Comparison of ENCODE assay signal across 8 cellular contexts in genomic region chr11:128776434-128777284, GRCh38.
A peak's percentile ranks its signal among the peaks of the same experiment; 100 is the strongest.
DNase-seq lines count a peak whose midpoint lies in the region; ATAC-seq and TF ChIP-seq lines count a peak whose summit lies in the region.

No MANE protein-coding gene starts in this region.

- peak overlapping the region; percentile 85 for H3K27ac Mint-ChIP-seq in memory B cell

- no peaks in the 10 kb centered on the region; the same call in 1 of the 2 replicates for H3K79me2 ChIP-seq in SK-N-SH (ENCODE audit: insufficient read depth)

- H3K36me3 ChIP-seq in SK-N-SH (replicated peaks in 1 of 2; ENCODE audit: control insufficient read depth in 1 of 2, insufficient read depth in 2 of 2, low read length in 1 of 2) (peaks cover 7 to 19% of the 10 kb centered on the region in 2 experiments), brain microvascular endothelial cell (replicated peaks) (peaks cover 6% of the 10 kb centered on the region), transverse colon (no peaks in the 10 kb centered on the region)

- no peaks in the 10 kb centered on the region for H3K9me3 Mint-ChIP-seq in memory B cell

- H4K20me1 ChIP-seq in SK-N-SH (ENCODE audit: insufficient read depth), result no peaks in the 10 kb centered on the region

- no peak overlapping the region for H2AFZ ChIP-seq in SK-N-SH (ENCODE audit: low read depth)

- H3K9me2 ChIP-seq in SK-N-SH, result no peaks in the 10 kb centered on the region

- in situ Hi-C loops in brain microvascular endothelial cell (cut with HindIII; ENCODE audit: low pct_ligation_motif_present, low sequenced_read_pairs) (no loop called here), transverse colon (cut with MboI; ENCODE audit: low pct_ligation_motif_present in 1 of 4, low pct_unique_long_range_greater_than_20kb in 1 of 4, low sequenced_read_pairs in 3 of 4) (no loop called here)

- TF ChIP-seq CTCF in SK-N-SH (IDR thresholded peaks at IDR 0.05) (peak; percentile 44), brain microvascular endothelial cell (IDR thresholded peaks at IDR 0.05; ENCODE audit: low read depth, low read length, missing control alignments) (peak; percentile 86), transverse colon (IDR thresholded peaks at IDR 0.05) (peak; percentile 21 to 35 (median 25))

- POLR2A ChIA-PET in SK-N-SH (lab: Yijun Ruan, JAX), result no interaction called here

- no peak overlapping the region for H3K4me3 Mint-ChIP-seq in memory B cell

- peaks cover 49% of the 10 kb centered on the region for H3K36me3 Mint-ChIP-seq in memory B cell

- intact Hi-C loops in transverse colon (cut with DNase I; ENCODE audit: low total_unique reads), result no loop called here

- CTCF ChIA-PET in SK-N-SH (lab: Yijun Ruan, JAX), result interaction anchor here (0.6 to 3.9 kb wide), 39 partner anchors 10 to 793 kb away, joined by 3 to 29 read pairs (median 4); no protein-coding TSS in a partner anchor

- ATAC-seq in memory B cell (ENCODE audit: low read depth), result peak; percentile 43
- ATAC-seq in GM18498 (IDR thresholded peaks at IDR 0.05; ENCODE audit: unreplicated experiment), result no peak

- H3K27me3 ChIP-seq in SK-N-SH (ENCODE audit: insufficient read depth) (no peaks in the 10 kb centered on the region), brain microvascular endothelial cell (replicated peaks) (no peaks in the 10 kb centered on the region), transverse colon (no peaks in the 10 kb centered on the region)

- TF ChIP-seq RAD21 in SK-N-SH (IDR thresholded peaks at IDR 0.05; ENCODE audit: low read length), result peak; percentile 24

- H3K27ac ChIP-seq in SK-N-SH (ENCODE audit: low read depth in 2 of 2, low read length in 1 of 2) (peak overlapping the region in 1 of 2 experiments; percentile 64; a peak in 1 of 4 replicates), brain microvascular endothelial cell (no peak overlapping the region), transverse colon (no peak overlapping the region)

- H3K27me3 Mint-ChIP-seq in memory B cell, result no peaks in the 10 kb centered on the region

- no peaks in the 10 kb centered on the region for H3K9me3 ChIP-seq in SK-N-SH
- H3K9me3 ChIP-seq in transverse colon, result no peaks in the 10 kb centered on the region

- 56% methylated on average over 29 of the region's 36 CpGs for WGBS in SK-N-SH (ENCODE audit: low lambda C conversion rate)
- WGBS in transverse colon (ENCODE audit: low coverage in 1 of 2), 2 donors, result 58 to 75% methylated on average over 9 to 36 of the region's 36 CpGs

- TF ChIP-seq POLR2A in transverse colon (IDR thresholded peaks at IDR 0.05), result no peak

- DNase-seq in NCI-H748 (lab: John Stamatoyannopoulos, UW; ENCODE audit: unreplicated experiment) (peak; percentile 22), NCI-H748 treated with DMSO at 0.1 percent for 48 hours (lab: John Stamatoyannopoulos, UW) (no peak), SK-N-SH (peak; percentile 87), brain microvascular endothelial cell (peak; percentile 59), memory B cell (ENCODE audit: low spot score in 2 of 2) (peak in 1 of 2 donors; percentile 43), transverse colon (no peak), NCI-H446 (lab: John Stamatoyannopoulos, UW) (no peak)

- H3K4me3 ChIP-seq in SK-N-SH (ENCODE audit: low read depth in 2 of 2, low read length in 1 of 2), result peak overlapping the region in 1 of 2 experiments; percentile 25; a peak in 1 of 4 replicates
- no peak overlapping the region for H3K4me3 ChIP-seq in brain microvascular endothelial cell (ENCODE audit: low read depth, low read length)
- H3K4me3 ChIP-seq in transverse colon, result no peak overlapping the region

- H3K4me1 ChIP-seq in SK-N-SH (ENCODE audit: control insufficient read depth in 1 of 2, insufficient read depth in 2 of 2, low read depth in 1 of 2, low read length in 1 of 2) (peaks cover 0 to 19% of the 10 kb centered on the region in 2 experiments; a peak in 1 of 4 replicates), transverse colon (peaks cover 0 to 7% (median 0%) of the 10 kb centered on the region in 4 donors)

- H3K4me1 Mint-ChIP-seq in memory B cell, result peaks cover 35% of the 10 kb centered on the region

- TF ChIP-seq EP300 in SK-N-SH (IDR thresholded peaks at IDR 0.05; ENCODE audit: borderline replicate concordance in 1 of 2, low read depth in 1 of 2, low read length in 1 of 2) (no peak), transverse colon (IDR thresholded peaks at IDR 0.05; ENCODE audit: low read depth) (no peak)

- H3F3A ChIP-seq in SK-N-SH (replicated peaks; ENCODE audit: insufficient read depth), result no peaks in the 10 kb centered on the region

- H3K9ac ChIP-seq in SK-N-SH, result no peak overlapping the region

- no peak overlapping the region for H3K4me2 ChIP-seq in SK-N-SH

TF ChIP-seq in SK-N-SH, 30 proteins besides CTCF, POLR2A, EP300 and RAD21:
- TF ChIP-seq MAX (IDR thresholded peaks at IDR 0.05; ENCODE audit: low read depth), result no peak
- TF ChIP-seq JUND (IDR thresholded peaks at IDR 0.05), result no peak
- no peak for TF ChIP-seq CHD2 (IDR thresholded peaks at IDR 0.05; ENCODE audit: low read length, partially characterized antibody)
- no peak for TF ChIP-seq TAF1 (IDR thresholded peaks at IDR 0.05; ENCODE audit: borderline replicate concordance, low read depth, low read length)
- TF ChIP-seq SMC3 (IDR thresholded peaks at IDR 0.05; ENCODE audit: low read depth, low read length), result peak; percentile 13; the same call in 1 of the 2 replicates
- TF ChIP-seq NRF1 (IDR thresholded peaks at IDR 0.05; ENCODE audit: low read depth, low read length), result no peak

Comparison
In these comparisons a context has a peak if more than half of its experiments do, and no peak if none do; other contexts are left out.
1. DNase-seq: peak in NCI-H748 (single experiment), SK-N-SH (single experiment) and brain microvascular endothelial cell (single experiment); none in NCI-H748 treated with DMSO at 0.1 percent for 48 hours (single experiment), transverse colon (single experiment) and NCI-H446 (0 of 2).
2. CTCF ChIP-seq: peak in every context shown above with its lines; median percentile 86 in brain microvascular endothelial cell; 44 in SK-N-SH; 25 in transverse colon.